Comparison of ENCODE assay signal across 8 cellular contexts in genomic region chr5:123512631-123513461, GRCh38. TPM values are rescaled to one million over a fixed set of nuclear protein-coding genes. Genes with fewer than 3 reads are reported as not detected.
DNase-seq lines count a peak whose midpoint lies in the region; ATAC-seq and TF ChIP-seq lines count a peak whose summit lies in the region.

No MANE protein-coding gene starts in this region.

- TF ChIP-seq CTCF in Panc1 (IDR thresholded peaks at IDR 0.05): no peak
- no peak for TF ChIP-seq CTCF in osteocyte (IDR thresholded peaks at IDR 0.05)
- no peak for TF ChIP-seq CTCF in vagina (IDR thresholded peaks at IDR 0.05)

- H3K27me3 ChIP-seq in Panc1 (ENCODE audit: control insufficient read depth, insufficient read depth, low read length) (no peaks in the 10 kb centered on the region), vagina (no peaks in the 10 kb centered on the region)

- H3K4me3 ChIP-seq in Panc1 (ENCODE audit: low read depth in 2 of 2, low read length in 2 of 2): peak overlapping the region; percentile 71 to 87
- peak overlapping the region; percentile 81 to 85 for H3K4me3 ChIP-seq in vagina

- CTCF ChIA-PET in Panc1 (lab: Charles Lee): interaction anchor here (0.6 kb wide), 1 partner anchor 809 kb away, joined by 3 read pairs; no protein-coding TSS in a partner anchor

- H3K4me1 ChIP-seq in Panc1 (ENCODE audit: control insufficient read depth, insufficient read depth, low read length) (peaks cover 24% of the 10 kb centered on the region), vagina (peaks cover 13% of the 10 kb centered on the region)

- POLR2A ChIA-PET in Panc1 (lab: Charles Lee): interaction anchor here (0.6 kb wide), 1 partner anchor 113 kb away, joined by 5 read pairs; no protein-coding TSS in a partner anchor

- H3K27me3 Mint-ChIP-seq in osteocyte (ENCODE audit: unreplicated experiment): no peaks in the 10 kb centered on the region

- peaks cover 31% of the 10 kb centered on the region for H3K4me1 Mint-ChIP-seq in osteocyte (ENCODE audit: unreplicated experiment)

- peaks cover 2% of the 10 kb centered on the region; the same call in 1 of the 2 replicates for H3K36me3 ChIP-seq in Panc1 (ENCODE audit: control insufficient read depth, insufficient read depth, low read length)
- H3K36me3 ChIP-seq in vagina: no peaks in the 10 kb centered on the region

- no peaks in the 10 kb centered on the region for H3K9me3 ChIP-seq in Panc1 (ENCODE audit: control insufficient read depth, insufficient read depth, low read depth, low read length)
- no peaks in the 10 kb centered on the region for H3K9me3 ChIP-seq in vagina

- ATAC-seq in HG03025 (IDR thresholded peaks at IDR 0.05; ENCODE audit: low FRiP score, unreplicated experiment): peak; percentile 21
- peak; percentile 33 for ATAC-seq in Panc1

- intact Hi-C loops in Panc1 (cut with micrococcal nuclease; ENCODE audit: unreplicated experiment): loop anchor here (5.0 kb wide), 1 partner anchor 91 kb away; the partner anchor contains the start of gene CEP120
- intact Hi-C loops in head of caudate nucleus (cut with DNase I): loop anchor here (2.0 kb wide), 1 partner anchor 90 kb away; the partner anchor contains the start of gene CEP120
- intact Hi-C loops in vagina (cut with DNase I): loop anchor here (5.0 kb wide), 1 partner anchor 91 kb away; the partner anchor contains the start of gene CEP120

- TF ChIP-seq POLR2A in vagina (IDR thresholded peaks at IDR 0.05): no peak

- H3K27ac ChIP-seq in Panc1 (ENCODE audit: low read length) (peak overlapping the region; percentile 87), vagina (peak overlapping the region; percentile 92)

- H3K4me3 Mint-ChIP-seq in osteocyte (ENCODE audit: unreplicated experiment): peak overlapping the region; percentile 86

- DNase-seq in SIG-M5 treated with dmso at 0.1 percent for 504 hours (lab: John Stamatoyannopoulos, UW; ENCODE audit: unreplicated experiment) (peak; percentile 30), SIG-M5 (lab: John Stamatoyannopoulos, UW) (no peak), Panc1 (ENCODE audit: low read depth, low spot score) (peak; percentile 25), activated gamma-delta T cell treated with Interleukin-2 at 50 U/mL for 16 hours (peak; percentile 32), head of caudate nucleus (peak in 32 of 42 donors; percentile 2 to 53 (median 23)), osteocyte (ENCODE audit: extremely low spot score, unreplicated experiment) (peak; percentile 84), vagina (ENCODE audit: extremely low spot score in 2 of 2) (no peak)

- H3K36me3 Mint-ChIP-seq in osteocyte (ENCODE audit: unreplicated experiment): no peaks in the 10 kb centered on the region

- BruUV-seq in Panc1 (replicated peaks; lab: Mats Ljungman, UMichigan): no TSS peak

- no peaks in the 10 kb centered on the region for H3K9me3 Mint-ChIP-seq in osteocyte (ENCODE audit: unreplicated experiment)

- in situ Hi-C loops in Panc1 (cut with HindIII; ENCODE audit: low pct_unique_long_range_greater_than_20kb, low sequenced_read_pairs): no loop called here

- peak overlapping the region; percentile 87 for H3K27ac Mint-ChIP-seq in osteocyte (ENCODE audit: unreplicated experiment)

RNA-seq across cellular contexts. Expression of gene CSNK1G3, which starts 0.9 kb away (rescaled TPM):
- total RNA-seq in Panc1 (2021; ENCODE audit: unreplicated experiment): 40.8 TPM
- 35.8 TPM for polyA plus RNA-seq in Panc1 (2012; ENCODE audit: insufficient read length)
- 39.0 and 42.1 TPM in 2 replicates for total RNA-seq in osteocyte
- 34.4 TPM for total RNA-seq in vagina

Comparison
In these comparisons a context has a peak if more than half of its experiments do, and no peak if none do; other contexts are left out.
1. DNase-seq: peak in SIG-M5 treated with dmso at 0.1 percent for 504 hours (single experiment), Panc1 (single experiment), activated gamma-delta T cell treated with Interleukin-2 at 50 U/mL for 16 hours (single experiment), head of caudate nucleus (32 of 42) and osteocyte (single experiment); none in SIG-M5 (single experiment) and vagina (0 of 2).